Comparison of ENCODE assay signal across 15 cellular contexts in genomic region chr3:41808152-41808551, GRCh38.
DNase-seq lines count a peak whose midpoint lies in the region; ATAC-seq and TF ChIP-seq lines count a peak whose summit lies in the region.
"Had no signal": no experiment of that assay in that cellular context is flagged by ENCODE, and none has a peak within 500 bp of the region (broad histone marks: within the 10 kb centered on the region; RNA-seq: fewer than 3 reads in every experiment).

No MANE protein-coding gene starts in this region.

- no peak overlapping the region for H3K27ac ChIP-seq in CD4-positive, alpha-beta T cell (ENCODE audit: low read depth, low read length)

- ATAC-seq in CD4-positive, alpha-beta T cell (ENCODE audit: poor library complexity) = no peak
- ATAC-seq in left colon = no peak
- ATAC-seq: effector memory CD8-positive, alpha-beta T cell; GM23338; WTC11 had no signal

- H3K36me3 ChIP-seq in adipocyte (ENCODE audit: control insufficient read depth, insufficient read depth, low read length, severe bottlenecking) = no peaks in the 10 kb centered on the region
- H3K36me3 ChIP-seq: BE2C had no signal

- DNase-seq in AG08395 (ENCODE audit: low spot score) = peak; percentile 61
- peak; percentile 25 for DNase-seq in HS-5 (ENCODE audit: low read depth)
- DNase-seq in adipocyte (ENCODE audit: low read depth) = peak; percentile 55
- peak; percentile 14 for DNase-seq in hepatic stellate cell (ENCODE audit: low spot score)
- DNase-seq in CD4-positive, alpha-beta T cell = no peak
- DNase-seq in activated CD8-positive, alpha-beta memory T cell treated with anti-CD3 and anti-CD28 coated beads, Interleukin-2, amount 50 U/mL, for 48 hours = no peak
- no peak for DNase-seq in middle frontal gyrus (ENCODE audit: extremely low spot score, low spot score)
- no peak for DNase-seq in left colon
- DNase-seq: amniotic stem cell; BE2C; effector memory CD8-positive, alpha-beta T cell; small intestine had no signal

- intact Hi-C loops in CD4-positive, alpha-beta T cell (cut with DNase I, micrococcal nuclease) = no loop called here
- intact Hi-C loops in left colon (cut with DNase I, micrococcal nuclease) = no loop called here

- H3K27ac Mint-ChIP-seq in CD4-positive, alpha-beta T cell = no peak overlapping the region
- H3K27ac Mint-ChIP-seq: effector memory CD8-positive, alpha-beta T cell; GM23338; type B pancreatic cell; WTC11 had no signal

- no peak overlapping the region for H3K9ac ChIP-seq in adipocyte (ENCODE audit: low read length)

- H3K9me3 ChIP-seq in adipocyte (ENCODE audit: control insufficient read depth, low read length) = no peaks in the 10 kb centered on the region
- H3K9me3 ChIP-seq in CD4-positive, alpha-beta T cell (ENCODE audit: control insufficient read depth, low read length) = no peaks in the 10 kb centered on the region
- H3K9me3 ChIP-seq: BE2C had no signal

- H3K27me3 ChIP-seq in adipocyte (replicated peaks; ENCODE audit: control insufficient read depth, insufficient read depth, low read length) = no peaks in the 10 kb centered on the region
- H3K27me3 ChIP-seq in CD4-positive, alpha-beta T cell (ENCODE audit: control insufficient read depth, insufficient read depth, low read length) = no peaks in the 10 kb centered on the region
- H3K27me3 ChIP-seq: BE2C had no signal

- TF ChIP-seq CTCF in CD4-positive, alpha-beta T cell (IDR thresholded peaks at IDR 0.05) = no peak

- POLR2A ChIA-PET in CD4-positive, alpha-beta T cell (lab: Charles Lee) = no interaction called here

- CTCF ChIA-PET in CD4-positive, alpha-beta T cell (lab: Charles Lee) = no interaction called here

- peaks cover 47% of the 10 kb centered on the region for H3K36me3 Mint-ChIP-seq in CD4-positive, alpha-beta T cell (ENCODE audit: low read depth)
- H3K36me3 Mint-ChIP-seq: type B pancreatic cell had no signal

- H3K4me3 Mint-ChIP-seq in CD4-positive, alpha-beta T cell = no peak overlapping the region
- H3K4me3 Mint-ChIP-seq: effector memory CD8-positive, alpha-beta T cell; GM23338; type B pancreatic cell; WTC11 had no signal

- H3K4me3 ChIP-seq in adipocyte (ENCODE audit: low read length) = peak overlapping the region; percentile 42
- H3K4me3 ChIP-seq: GM23338 had no signal

- no peaks in the 10 kb centered on the region for H3K27me3 Mint-ChIP-seq in CD4-positive, alpha-beta T cell
- H3K27me3 Mint-ChIP-seq: effector memory CD8-positive, alpha-beta T cell; type B pancreatic cell had no signal

- no peaks in the 10 kb centered on the region for H3K9me3 Mint-ChIP-seq in CD4-positive, alpha-beta T cell
- H3K9me3 Mint-ChIP-seq: effector memory CD8-positive, alpha-beta T cell; type B pancreatic cell had no signal

- H3K4me1 Mint-ChIP-seq in CD4-positive, alpha-beta T cell (ENCODE audit: low read depth) = no peaks in the 10 kb centered on the region

- H3K4me1 ChIP-seq in adipocyte (ENCODE audit: control insufficient read depth, insufficient read depth, low read length) = peaks cover 8% of the 10 kb centered on the region
- H3K4me1 ChIP-seq: BE2C had no signal

Comparison
In these comparisons a context has a peak if more than half of its experiments do, and no peak if none do; other contexts are left out.
1. DNase-seq: peak in AG08395 (single experiment), HS-5 (single experiment), adipocyte (single experiment) and hepatic stellate cell (single experiment); none in CD4-positive, alpha-beta T cell (0 of 10), activated CD8-positive, alpha-beta memory T cell treated with anti-CD3 and anti-CD28 coated beads, Interleukin-2, amount 50 U/mL, for 48 hours (single experiment), middle frontal gyrus (single experiment) and left colon (0 of 2).